19 cellular contexts compared by ENCODE assay signal in genomic region chr12:126700115-126700514, GRCh38.
"Had no signal": no experiment of that assay in that cellular context is flagged by ENCODE, and none has a peak within 500 bp of the region (broad histone marks: within the 10 kb centered on the region; RNA-seq: fewer than 3 reads in every experiment).

No MANE protein-coding gene starts in this region.

- ATAC-seq: K562 had no signal

- DNase-seq: Kasumi-1, MV-4-11, NCI-H1048, NCI-H1105, NCI-H1417, NCI-H1436 treated with DMSO at 0.1 percent for 48 hours, NCI-H1694, NCI-H187 treated with DMSO at 0.1 percent for 48 hours, NCI-H2029 treated with DMSO at 0.1 percent for 48 hours, NCI-H2107, NCI-H2227 treated with DMSO at 0.1 percent for 48 hours, NCI-H524, NCI-H526 treated with DMSO at 0.1 percent for 48 hours, NCI-H748 treated with DMSO at 0.1 percent for 48 hours, Right ventricle myocardium superior, RPMI8226, SIG-M5 had no signal

- FAIRE-seq: HTR-8/SVneo, K562 had no signal
